3 cellular contexts compared by ENCODE assay signal in genomic region chr16:81729451-81729850, GRCh38.
A peak's percentile ranks its signal among the peaks of the same experiment; 100 is the strongest.
TF ChIP-seq lines count a peak whose summit lies in the region.

No MANE protein-coding gene starts in this region.

TF ChIP-seq in HCT116, 20 proteins besides CTCF, POLR2A, EP300 and RAD21:
- TF ChIP-seq CEBPB (IDR thresholded peaks at IDR 0.05; ENCODE audit: low read depth) (no peak), ZFX (IDR thresholded peaks at IDR 0.05) (no peak), YY1 (IDR thresholded peaks at IDR 0.05; ENCODE audit: extremely low read depth, insufficient replicate concordance, low read depth, low read length) (no peak), SRF (IDR thresholded peaks at IDR 0.05; ENCODE audit: low read depth) (no peak), FOSL1 (IDR thresholded peaks at IDR 0.05; ENCODE audit: low read depth) (no peak), CBX3 (IDR thresholded peaks at IDR 0.05; ENCODE audit: low read depth) (peak; percentile 88; the same call in 1 of the 2 replicates), EZH2 (IDR thresholded peaks at IDR 0.05) (no peak), EGR1 (IDR thresholded peaks at IDR 0.05; ENCODE audit: low read depth) (no peak), POLR2AphosphoS5 (IDR thresholded peaks at IDR 0.05; ENCODE audit: low read depth, low read length) (no peak), EZH2phosphoT487 (IDR thresholded peaks at IDR 0.05; ENCODE audit: borderline replicate concordance) (no peak), JUND (IDR thresholded peaks at IDR 0.05) (no peak), SP1 (IDR thresholded peaks at IDR 0.05; ENCODE audit: low read depth) (no peak), ELF1 (IDR thresholded peaks at IDR 0.05; ENCODE audit: borderline replicate concordance, low read depth) (no peak)
- TF ChIP-seq, protein P1, sequence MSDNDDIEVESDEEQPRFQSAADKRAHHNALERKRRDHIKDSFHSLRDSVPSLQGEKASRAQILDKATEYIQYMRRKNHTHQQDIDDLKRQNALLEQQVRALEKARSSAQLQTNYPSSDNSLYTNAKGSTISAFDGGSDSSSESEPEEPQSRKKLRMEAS (IDR thresholded peaks at IDR 0.05): peak; percentile 29; the same call in 1 of the 2 replicates
- TF ChIP-seq, protein P2, sequence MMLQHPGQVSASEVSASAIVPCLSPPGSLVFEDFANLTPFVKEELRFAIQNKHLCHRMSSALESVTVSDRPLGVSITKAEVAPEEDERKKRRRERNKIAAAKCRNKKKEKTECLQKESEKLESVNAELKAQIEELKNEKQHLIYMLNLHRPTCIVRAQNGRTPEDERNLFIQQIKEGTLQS (IDR thresholded peaks at IDR 0.05): no peak
- TF ChIP-seq, protein P3, sequence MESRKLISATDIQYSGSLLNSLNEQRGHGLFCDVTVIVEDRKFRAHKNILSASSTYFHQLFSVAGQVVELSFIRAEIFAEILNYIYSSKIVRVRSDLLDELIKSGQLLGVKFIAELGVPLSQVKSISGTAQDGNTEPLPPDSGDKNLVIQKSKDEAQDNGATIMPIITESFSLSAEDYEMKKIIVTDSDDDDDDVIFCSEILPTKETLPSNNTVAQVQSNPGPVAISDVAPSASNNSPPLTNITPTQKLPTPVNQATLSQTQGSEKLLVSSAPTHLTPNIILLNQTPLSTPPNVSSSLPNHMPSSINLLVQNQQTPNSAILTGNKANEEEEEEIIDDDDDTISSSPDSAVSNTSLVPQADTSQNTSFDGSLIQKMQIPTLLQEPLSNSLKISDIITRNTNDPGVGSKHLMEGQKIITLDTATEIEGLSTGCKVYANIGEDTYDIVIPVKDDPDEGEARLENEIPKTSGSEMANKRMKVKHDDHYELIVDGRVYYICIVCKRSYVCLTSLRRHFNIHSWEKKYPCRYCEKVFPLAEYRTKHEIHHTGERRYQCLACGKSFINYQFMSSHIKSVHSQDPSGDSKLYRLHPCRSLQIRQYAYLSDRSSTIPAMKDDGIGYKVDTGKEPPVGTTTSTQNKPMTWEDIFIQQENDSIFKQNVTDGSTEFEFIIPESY (IDR thresholded peaks at IDR 0.05; ENCODE audit: extremely low read depth, insufficient replicate concordance, low read length): peak; percentile 20

TF ChIP-seq in K562, 482 proteins besides CTCF, POLR2A, EP300 and RAD21:
- TF ChIP-seq E2F6 (IDR thresholded peaks at IDR 0.05; ENCODE audit: borderline replicate concordance in 1 of 2, extremely low read depth in 1 of 2, insufficient read depth in 1 of 2, insufficient read length in 1 of 2, low read depth in 1 of 2, low read length in 1 of 2, poor library complexity in 1 of 2, severe bottlenecking in 1 of 2): peak in 1 of 2 experiments; percentile 10
- TF ChIP-seq, protein P3 (CRISPR knock-in tag; IDR thresholded peaks at IDR 0.05): peak; percentile 99
- no peak for TF ChIP-seq POU5F1 (IDR thresholded peaks at IDR 0.05; ENCODE audit: borderline replicate concordance, low read depth, low read length, partially characterized antibody)
- TF ChIP-seq, protein P4, sequence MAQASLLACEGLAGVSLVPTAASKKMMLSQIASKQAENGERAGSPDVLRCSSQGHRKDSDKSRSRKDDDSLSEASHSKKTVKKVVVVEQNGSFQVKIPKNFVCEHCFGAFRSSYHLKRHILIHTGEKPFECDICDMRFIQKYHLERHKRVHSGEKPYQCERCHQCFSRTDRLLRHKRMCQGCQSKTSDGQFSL (CRISPR knock-in tag; IDR thresholded peaks at IDR 0.05): no peak
- TF ChIP-seq, protein P4 (tag; IDR thresholded peaks at IDR 0.05): no peak
- TF ChIP-seq, protein P5, sequence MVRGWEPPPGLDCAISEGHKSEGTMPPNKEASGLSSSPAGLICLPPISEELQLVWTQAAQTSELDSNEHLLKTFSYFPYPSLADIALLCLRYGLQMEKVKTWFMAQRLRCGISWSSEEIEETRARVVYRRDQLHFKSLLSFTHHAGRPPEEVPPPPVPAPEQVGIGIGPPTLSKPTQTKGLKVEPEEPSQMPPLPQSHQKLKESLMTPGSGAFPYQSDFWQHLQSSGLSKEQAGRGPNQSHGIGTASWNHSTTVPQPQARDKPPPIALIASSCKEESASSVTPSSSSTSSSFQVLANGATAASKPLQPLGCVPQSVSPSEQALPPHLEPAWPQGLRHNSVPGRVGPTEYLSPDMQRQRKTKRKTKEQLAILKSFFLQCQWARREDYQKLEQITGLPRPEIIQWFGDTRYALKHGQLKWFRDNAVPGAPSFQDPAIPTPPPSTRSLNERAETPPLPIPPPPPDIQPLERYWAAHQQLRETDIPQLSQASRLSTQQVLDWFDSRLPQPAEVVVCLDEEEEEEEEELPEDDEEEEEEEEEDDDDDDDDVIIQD (CRISPR knock-in tag; IDR thresholded peaks at IDR 0.05): no peak
- no peak for TF ChIP-seq USF1 (CRISPR knock-in tag; IDR thresholded peaks at IDR 0.05)
- TF ChIP-seq ELF1 (tag; IDR thresholded peaks at IDR 0.05): no peak
- TF ChIP-seq POLR3A (IDR thresholded peaks at IDR 0.05; ENCODE audit: borderline replicate concordance, extremely low read depth, insufficient read depth, insufficient read length): no peak
- no peak for TF ChIP-seq ZNF512 (tag; IDR thresholded peaks at IDR 0.05)
- no peak for TF ChIP-seq PCBP2 (IDR thresholded peaks at IDR 0.05; ENCODE audit: low read depth, low read length, poor library complexity, severe bottlenecking)
- TF ChIP-seq EZH2 (IDR thresholded peaks at IDR 0.05; ENCODE audit: borderline replicate concordance, low read depth, low read length): no peak

TF ChIP-seq in GM12891, 5 proteins besides CTCF, POLR2A, EP300 and RAD21:
- no peak for TF ChIP-seq TAF1 (IDR thresholded peaks at IDR 0.05; ENCODE audit: low read depth, low read length)
- no peak for TF ChIP-seq POU2F2 (IDR thresholded peaks at IDR 0.05; ENCODE audit: low read depth, low read length)
- TF ChIP-seq SPI1 (IDR thresholded peaks at IDR 0.05; ENCODE audit: low read depth, low read length): no peak
- no peak for TF ChIP-seq POLR2AphosphoS5 (IDR thresholded peaks at IDR 0.05; ENCODE audit: low read depth, low read length)
- TF ChIP-seq PAX5 (IDR thresholded peaks at IDR 0.05; ENCODE audit: insufficient read depth, low read length, severe bottlenecking): no peak
